ENCODE assay signal across 8 cellular contexts in the genomic region with DNA sequence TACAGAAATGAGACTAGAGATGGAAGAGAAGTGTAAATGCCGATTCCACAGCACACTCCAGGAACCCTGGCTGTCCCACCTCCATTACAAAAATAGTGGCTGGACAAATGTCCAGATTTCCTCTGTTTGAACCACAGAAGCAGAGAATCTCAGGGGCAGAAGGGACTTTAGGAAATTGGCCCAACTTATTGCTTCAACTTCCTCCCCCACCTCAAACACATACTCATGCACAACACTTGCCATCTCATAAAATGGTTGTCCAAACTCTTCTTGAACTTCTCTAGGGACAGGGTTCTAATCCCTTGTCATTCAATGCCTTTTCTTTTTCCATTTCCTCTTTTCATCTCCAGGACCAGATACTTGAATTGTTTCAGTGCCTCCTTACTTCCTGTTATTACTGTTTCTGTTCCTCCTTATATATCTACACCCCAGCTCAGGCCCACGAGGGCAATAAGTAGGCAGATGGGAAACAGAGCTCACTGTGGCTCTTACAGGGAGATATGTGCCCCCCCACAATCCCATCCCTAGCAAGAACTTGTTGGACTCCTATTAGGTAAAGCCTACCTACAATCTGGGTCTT. TPM values are rescaled to one million over a fixed set of nuclear protein-coding genes. Genes with fewer than 3 reads are reported as not detected.
DNase-seq lines count a peak whose midpoint lies in the region; ATAC-seq lines count a peak whose summit lies in the region.

No MANE protein-coding gene starts in this region.

- CTCF ChIA-PET in activated CD8-positive, alpha-beta T cell treated with anti-CD3 and anti-CD28 coated beads, Interleukin-2, amount 10 ng/mL, durations not matched to agents 7 days and 5 days (lab: Charles Lee), result interaction anchor here (0.8 to 2.9 kb wide), 12 partner anchors 9 to 201 kb away, joined by 3 to 32 read pairs (median 4); a partner anchor contains a TSS

- peak; percentile 23 for ATAC-seq in HG03159 (IDR thresholded peaks at IDR 0.05; ENCODE audit: unreplicated experiment)
- ATAC-seq in activated CD8-positive, alpha-beta T cell treated with anti-CD3 and anti-CD28 coated beads, Interleukin-2, amount 10 ng/mL, durations not matched to agents 7 days and 5 days, result no peak

- POLR2A ChIA-PET in activated CD8-positive, alpha-beta T cell treated with anti-CD3 and anti-CD28 coated beads, Interleukin-2, amount 10 ng/mL, durations not matched to agents 7 days and 5 days (lab: Charles Lee), result interaction anchor here (0.7 to 2.2 kb wide), 10 partner anchors 9 to 85 kb away, joined by 3 to 14 read pairs (median 5); a partner anchor contains a TSS

- H3K27me3 Mint-ChIP-seq in T-helper 2 cell treated with Interferon-gamma antibody and Interleukin-4, amounts not matched to agents 5 μg/mL and 100 μg/mL, for 36 hours (ENCODE audit: low read depth), result no peaks in the 10 kb centered on the region
- no peaks in the 10 kb centered on the region for H3K27me3 Mint-ChIP-seq in activated CD8-positive, alpha-beta T cell treated with anti-CD3 and anti-CD28 coated beads, Interleukin-2, amount 10 ng/mL, durations not matched to agents 7 days and 5 days (ENCODE audit: low read depth)

- H3K27ac Mint-ChIP-seq in T-helper 2 cell treated with Interferon-gamma antibody and Interleukin-4, amounts not matched to agents 5 μg/mL and 100 μg/mL, for 36 hours, result peak overlapping the region; percentile 98
- H3K27ac Mint-ChIP-seq in activated CD8-positive, alpha-beta T cell treated with anti-CD3 and anti-CD28 coated beads, Interleukin-2, amount 10 ng/mL, durations not matched to agents 7 days and 5 days, result peak overlapping the region; percentile 91

- DNase-seq in T-helper 2 cell treated with Interferon-gamma antibody and Interleukin-4, amounts not matched to agents 5 μg/mL and 100 μg/mL, for 36 hours (ENCODE audit: low spot score), result no peak
- DNase-seq in T-helper 2 cell, result no peak
- no peak for DNase-seq in activated CD8-positive, alpha-beta T cell treated with anti-CD3 and anti-CD28 coated beads, Interleukin-2, amount 10 ng/mL, durations not matched to agents 7 days and 5 days
- DNase-seq in midbrain (lab: John Stamatoyannopoulos, UW), result peak; percentile 23
- no peak for DNase-seq in H4 (ENCODE audit: low spot score)
- no peak for DNase-seq in NCI-H446 (lab: John Stamatoyannopoulos, UW)
- DNase-seq in NCI-H2029 treated with DMSO at 0.1 percent for 48 hours (lab: John Stamatoyannopoulos, UW), result no peak

- H3K4me1 Mint-ChIP-seq in T-helper 2 cell treated with Interferon-gamma antibody and Interleukin-4, amounts not matched to agents 5 μg/mL and 100 μg/mL, for 36 hours (ENCODE audit: low read depth), result peaks cover 55% of the 10 kb centered on the region
- H3K4me1 Mint-ChIP-seq in activated CD8-positive, alpha-beta T cell treated with anti-CD3 and anti-CD28 coated beads, Interleukin-2, amount 10 ng/mL, durations not matched to agents 7 days and 5 days (ENCODE audit: low read depth), result peaks cover 74% of the 10 kb centered on the region

- H3K9me3 Mint-ChIP-seq in T-helper 2 cell treated with Interferon-gamma antibody and Interleukin-4, amounts not matched to agents 5 μg/mL and 100 μg/mL, for 36 hours, result no peaks in the 10 kb centered on the region
- no peaks in the 10 kb centered on the region for H3K9me3 Mint-ChIP-seq in activated CD8-positive, alpha-beta T cell treated with anti-CD3 and anti-CD28 coated beads, Interleukin-2, amount 10 ng/mL, durations not matched to agents 7 days and 5 days (ENCODE audit: insufficient read depth)

- peaks cover 8% of the 10 kb centered on the region for H3K36me3 Mint-ChIP-seq in T-helper 2 cell treated with Interferon-gamma antibody and Interleukin-4, amounts not matched to agents 5 μg/mL and 100 μg/mL, for 36 hours (ENCODE audit: low read depth)
- peaks cover 9% of the 10 kb centered on the region for H3K36me3 Mint-ChIP-seq in activated CD8-positive, alpha-beta T cell treated with anti-CD3 and anti-CD28 coated beads, Interleukin-2, amount 10 ng/mL, durations not matched to agents 7 days and 5 days (ENCODE audit: low read depth)

- peak overlapping the region; percentile 79 for H3K4me3 Mint-ChIP-seq in T-helper 2 cell treated with Interferon-gamma antibody and Interleukin-4, amounts not matched to agents 5 μg/mL and 100 μg/mL, for 36 hours
- peak overlapping the region; percentile 62 for H3K4me3 Mint-ChIP-seq in activated CD8-positive, alpha-beta T cell treated with anti-CD3 and anti-CD28 coated beads, Interleukin-2, amount 10 ng/mL, durations not matched to agents 7 days and 5 days

RNA-seq across cellular contexts. Expression of a gene that starts 8.5 kb away (rescaled TPM):
- 10 to 100 TPM; 34.2 to 37.0 TPM for total RNA-seq in activated CD8-positive, alpha-beta T cell treated with anti-CD3 and anti-CD28 coated beads, Interleukin-2, amount 10 ng/mL, durations not matched to agents 7 days and 5 days
- 28.0 and 38.0 TPM in 2 replicates for total RNA-seq in H4 (2014; rRNA removed; shearing (Covaris generic))

RNA-seq across cellular contexts. Expression of a gene that starts 13.0 kb away (rescaled TPM):
- 1 to 10 TPM in 1 of 2 experiments, under 1 TPM in 1; 0.82 to 2.1 TPM for total RNA-seq in activated CD8-positive, alpha-beta T cell treated with anti-CD3 and anti-CD28 coated beads, Interleukin-2, amount 10 ng/mL, durations not matched to agents 7 days and 5 days
- not detected in 2 replicates for total RNA-seq in H4 (2014; rRNA removed; shearing (Covaris generic))

RNA-seq across cellular contexts. Expression of a gene that starts 16.3 kb away (rescaled TPM):
- 10 to 100 TPM; 73.6 to 76.8 TPM for total RNA-seq in activated CD8-positive, alpha-beta T cell treated with anti-CD3 and anti-CD28 coated beads, Interleukin-2, amount 10 ng/mL, durations not matched to agents 7 days and 5 days
- total RNA-seq in H4 (2014; rRNA removed; shearing (Covaris generic)), result 101 and 120 TPM in 2 replicates

RNA-seq across cellular contexts. Expression of a gene that starts 19.6 kb away (rescaled TPM):
- total RNA-seq in activated CD8-positive, alpha-beta T cell treated with anti-CD3 and anti-CD28 coated beads, Interleukin-2, amount 10 ng/mL, durations not matched to agents 7 days and 5 days, result 10 to 100 TPM; 37.7 to 38.5 TPM
- total RNA-seq in H4 (2014; rRNA removed; shearing (Covaris generic)), result 9.2 and 13.9 TPM in 2 replicates

RNA-seq across cellular contexts. Expression of a gene that starts 26.5 kb away (rescaled TPM):
- 10 to 100 TPM; 29.2 to 32.0 TPM for total RNA-seq in activated CD8-positive, alpha-beta T cell treated with anti-CD3 and anti-CD28 coated beads, Interleukin-2, amount 10 ng/mL, durations not matched to agents 7 days and 5 days
- 5.8 and 6.9 TPM in 2 replicates for total RNA-seq in H4 (2014; rRNA removed; shearing (Covaris generic))
